ENCODE assay signal across 7 cellular contexts in genomic region chr10:122682522-122682921, GRCh38. TPM values are rescaled to one million over a fixed set of nuclear protein-coding genes. Genes with fewer than 3 reads are reported as not detected.
"Had no signal": no experiment of that assay in that cellular context is flagged by ENCODE, and none has a peak within 500 bp of the region (broad histone marks: within the 10 kb centered on the region; RNA-seq: fewer than 3 reads in every experiment).

No MANE protein-coding gene starts in this region.

- DNase-seq: H9, HCEC 1CT, IMR-90 had no signal

- H3K4me3 ChIP-seq: GM23338, K562 had no signal

- ATAC-seq: GM23338, K562 had no signal

RNA-seq across cellular contexts. Expression of gene C10orf120, which starts 17.1 kb away (rescaled TPM):
- total RNA-seq: GM23338, H1, H9, HT-29, IMR-90, K562 had no signal
- polyA plus RNA-seq: GM23338, H1, IMR-90, K562 had no signal
